In genomic region chr4:61079976-61080375, GRCh38 we compare ENCODE assay signal across 21 cellular contexts.
DNase-seq lines count a peak whose midpoint lies in the region; ATAC-seq and TF ChIP-seq lines count a peak whose summit lies in the region.
"Had no signal": no experiment of that assay in that cellular context is flagged by ENCODE, and none has a peak within 500 bp of the region (broad histone marks: within the 10 kb centered on the region; RNA-seq: fewer than 3 reads in every experiment).

No MANE protein-coding gene starts in this region.

- BruUV-seq in PC-3 (replicated peaks; lab: Mats Ljungman, UMichigan), result no TSS peak

- no peak overlapping the region for H3K27ac Mint-ChIP-seq in CD4-positive, alpha-beta memory T cell
- H3K27ac Mint-ChIP-seq: B cell; CD8-positive, alpha-beta memory T cell; HFFc6 had no signal

- H3K9me3 ChIP-seq in PC-3 (ENCODE audit: low read length), result no peaks in the 10 kb centered on the region
- no peaks in the 10 kb centered on the region for H3K9me3 ChIP-seq in CD4-positive, alpha-beta memory T cell (ENCODE audit: control insufficient read depth in 1 of 2, low read length in 2 of 2)
- peaks cover 0 to 12% (median 0%) of the 10 kb centered on the region in 12 donors for H3K9me3 ChIP-seq in heart left ventricle
- H3K9me3 ChIP-seq: BLaER1 treated with 17β-estradiol and CSF1 and Interleukin-3, amounts not matched to agents 10 nM and 100 nM had no signal

- POLR2A ChIA-PET in PC-3 (lab: Charles Lee; ENCODE audit: unreplicated experiment), result no interaction called here
- POLR2A ChIA-PET in CD4-positive, alpha-beta memory T cell (lab: Charles Lee; ENCODE audit: partially characterized antibody), result no interaction called here

- no peaks in the 10 kb centered on the region for H3F3A ChIP-seq in PC-3 (ENCODE audit: low read length, unreplicated experiment)

- intact Hi-C loops in PC-3 (cut with micrococcal nuclease), result no loop called here
- intact Hi-C loops in CD4-positive, alpha-beta memory T cell (cut with micrococcal nuclease), result no loop called here
- intact Hi-C loops in heart left ventricle (cut with DNase I), result no loop called here

- CTCF ChIA-PET in PC-3 (lab: Charles Lee), result no interaction called here
- CTCF ChIA-PET in CD4-positive, alpha-beta memory T cell (lab: Charles Lee; ENCODE audit: partially characterized antibody), result no interaction called here

- DNase-seq in A172 (ENCODE audit: low spot score) (peak; percentile 19), HS-27A (ENCODE audit: low read depth) (peak; percentile 14), PC-3 (peak; percentile 22), iris pigment epithelial cell (ENCODE audit: low read depth) (peak; percentile 1), omental fat pad (ENCODE audit: low spot score) (no peak), heart left ventricle (no peak)
- no peak for DNase-seq in CD4-positive, alpha-beta memory T cell
- DNase-seq: 8988T; CD8-positive, alpha-beta memory T cell; COR-L47; DMS 273 treated with DMSO at 0.1 percent for 48 hours; DMS53; DND-41; GDM1; GOT3; H7; HFFc6 had no signal

- ATAC-seq in PC-3 (no peak), omental fat pad (ENCODE audit: low FRiP score) (no peak), heart left ventricle (no peak), HG02885 (IDR thresholded peaks at IDR 0.05; ENCODE audit: poor library complexity, unreplicated experiment) (no peak)
- ATAC-seq: HCT116 had no signal

- no peak for TF ChIP-seq POLR2A in heart left ventricle (IDR thresholded peaks at IDR 0.05)

- no peak overlapping the region for H2AFZ ChIP-seq in PC-3 (ENCODE audit: low read length)

- no peak overlapping the region for H3K4me3 Mint-ChIP-seq in CD4-positive, alpha-beta memory T cell
- H3K4me3 Mint-ChIP-seq: B cell; CD8-positive, alpha-beta memory T cell; HFFc6 had no signal

- no peak for TF ChIP-seq CTCF in PC-3 (conservative IDR thresholded peaks at IDR 0.05; ENCODE audit: low read depth, low read length)
- no peak for TF ChIP-seq CTCF in omental fat pad (IDR thresholded peaks at IDR 0.05)
- TF ChIP-seq CTCF in heart left ventricle (IDR thresholded peaks at IDR 0.05), result no peak

- H3K9me2 ChIP-seq in PC-3 (replicated peaks; ENCODE audit: low read length), result 0 out of 2 replicates have a peak, but pooled peaks cover 6% of the 10 kb centered on the region

- H3K4me1 Mint-ChIP-seq in CD4-positive, alpha-beta memory T cell, result no peaks in the 10 kb centered on the region
- H3K4me1 Mint-ChIP-seq: B cell; CD8-positive, alpha-beta memory T cell had no signal

- H3K9me3 Mint-ChIP-seq in CD4-positive, alpha-beta memory T cell, result peaks cover 0 to 19% (median 8%) of the 10 kb centered on the region in 8 donors

- H3K36me3 ChIP-seq in PC-3 (ENCODE audit: low read depth, low read length) (no peaks in the 10 kb centered on the region), heart left ventricle (no peaks in the 10 kb centered on the region)
- H3K36me3 ChIP-seq in CD4-positive, alpha-beta memory T cell (ENCODE audit: insufficient read depth, low read length), result no peaks in the 10 kb centered on the region
- H3K36me3 ChIP-seq: BLaER1 treated with 17β-estradiol and CSF1 and Interleukin-3, amounts not matched to agents 10 nM and 100 nM had no signal

- H3K36me3 Mint-ChIP-seq in CD4-positive, alpha-beta memory T cell, result no peaks in the 10 kb centered on the region
- H3K36me3 Mint-ChIP-seq: CD8-positive, alpha-beta memory T cell had no signal

- no peaks in the 10 kb centered on the region for H4K20me1 ChIP-seq in PC-3 (ENCODE audit: low read length)
- H4K20me1 ChIP-seq: BLaER1 treated with 17β-estradiol and CSF1 and Interleukin-3, amounts not matched to agents 10 nM and 100 nM had no signal

- H3K4me1 ChIP-seq in PC-3 (ENCODE audit: insufficient read depth, low read length), result no peaks in the 10 kb centered on the region
- H3K4me1 ChIP-seq in CD4-positive, alpha-beta memory T cell (ENCODE audit: insufficient read depth, low read length), result no peaks in the 10 kb centered on the region
- H3K4me1 ChIP-seq in heart left ventricle, result no peaks in the 10 kb centered on the region
- H3K4me1 ChIP-seq: BLaER1 treated with 17β-estradiol and CSF1 and Interleukin-3, amounts not matched to agents 10 nM and 100 nM had no signal

- H3K27me3 ChIP-seq in PC-3 (ENCODE audit: low read length) (no peaks in the 10 kb centered on the region), heart left ventricle (peaks cover 0 to 2% (median 0%) of the 10 kb centered on the region in 9 donors)
- no peaks in the 10 kb centered on the region for H3K27me3 ChIP-seq in CD4-positive, alpha-beta memory T cell (ENCODE audit: insufficient read depth, low read length)
- H3K27me3 ChIP-seq: BLaER1 treated with 17β-estradiol and CSF1 and Interleukin-3, amounts not matched to agents 10 nM and 100 nM had no signal

- WGBS in heart left ventricle, 4 donors, result 68 to 84% (median 76%) methylated on average over 2 of the region's 2 CpGs

- no peak overlapping the region for H3K9ac ChIP-seq in PC-3 (ENCODE audit: low read length)
- H3K9ac ChIP-seq: BLaER1 treated with 17β-estradiol and CSF1 and Interleukin-3, amounts not matched to agents 10 nM and 100 nM had no signal

- no peaks in the 10 kb centered on the region for H3K27me3 Mint-ChIP-seq in CD4-positive, alpha-beta memory T cell
- H3K27me3 Mint-ChIP-seq: B cell; CD8-positive, alpha-beta memory T cell had no signal

- H3K4me3 ChIP-seq in PC-3 (ENCODE audit: low read length) (no peak overlapping the region), heart left ventricle (no peak overlapping the region)
- H3K4me3 ChIP-seq in CD4-positive, alpha-beta memory T cell (ENCODE audit: low read length in 2 of 2), result no peak overlapping the region
- H3K4me3 ChIP-seq: BLaER1 treated with 17β-estradiol and CSF1 and Interleukin-3, amounts not matched to agents 10 nM and 100 nM had no signal

- H3K27ac ChIP-seq in PC-3 (ENCODE audit: low read length), result no peak overlapping the region
- H3K27ac ChIP-seq in CD4-positive, alpha-beta memory T cell (ENCODE audit: low read depth, low read length), result no peak overlapping the region
- H3K27ac ChIP-seq in heart left ventricle, result no peak overlapping the region
- H3K27ac ChIP-seq: BLaER1 treated with 17β-estradiol and CSF1 and Interleukin-3, amounts not matched to agents 10 nM and 100 nM had no signal

- H3K4me2 ChIP-seq in PC-3 (ENCODE audit: low read length), result no peak overlapping the region
- H3K4me2 ChIP-seq: BLaER1 treated with 17β-estradiol and CSF1 and Interleukin-3, amounts not matched to agents 10 nM and 100 nM had no signal

- H3K79me2 ChIP-seq in PC-3 (ENCODE audit: low read length), result no peaks in the 10 kb centered on the region

Comparison
In these comparisons a context has a peak if more than half of its experiments do, and no peak if none do; other contexts are left out.
1. DNase-seq: peak in A172 (single experiment), HS-27A (single experiment), PC-3 (single experiment) and iris pigment epithelial cell (single experiment); none in CD4-positive, alpha-beta memory T cell (0 of 5), omental fat pad (single experiment) and heart left ventricle (0 of 5).